In the genomic region with DNA sequence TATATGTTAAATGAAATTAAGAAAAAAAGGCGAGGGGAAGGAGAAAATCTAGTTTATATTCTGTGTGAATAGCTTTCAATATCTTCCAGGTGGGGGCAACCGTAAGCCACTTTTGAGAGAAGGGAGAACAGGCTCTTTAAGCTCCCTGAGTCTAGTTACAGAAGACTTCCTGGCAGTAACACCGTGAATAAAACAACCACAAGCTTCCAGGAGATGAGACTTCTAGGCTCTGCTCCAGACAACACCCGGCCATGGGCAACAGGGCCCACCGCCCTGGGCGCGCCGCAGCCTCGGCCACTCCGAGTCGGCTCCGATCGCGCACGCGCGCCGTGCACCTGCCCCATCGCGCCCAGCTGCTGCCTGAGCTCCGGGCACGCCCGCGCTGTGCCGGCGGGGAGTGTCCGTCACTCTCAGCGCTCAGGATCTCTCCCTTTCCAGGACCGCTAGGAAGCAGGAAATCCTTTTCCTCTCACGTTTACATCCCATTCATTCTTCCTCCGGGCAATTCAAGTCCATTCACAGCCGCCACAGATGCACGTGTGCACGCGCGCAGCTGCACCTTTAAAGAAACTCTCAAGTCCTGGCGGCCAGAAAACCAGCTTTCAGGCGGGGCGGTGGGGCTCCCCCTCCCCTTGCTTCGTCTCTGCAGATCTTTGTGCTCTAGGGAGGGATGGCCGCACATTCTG, we compare ENCODE assay signal across 1 cellular context.
TF ChIP-seq lines count a peak whose summit lies in the region.

No MANE protein-coding gene starts in this region.

TF ChIP-seq in Ishikawa, 13 proteins besides CTCF, POLR2A, EP300 and RAD21 (continued from another document):
- TF ChIP-seq FOXM1 (IDR thresholded peaks at IDR 0.05; ENCODE audit: borderline replicate concordance, low read depth) (no peak), TCF12 (IDR thresholded peaks at IDR 0.05; ENCODE audit: low read depth) (0 out of 2 replicates have a peak, but pooled peaks have one; percentile 46), REST (IDR thresholded peaks at IDR 0.05; ENCODE audit: low read depth) (no peak), CEBPB (IDR thresholded peaks at IDR 0.05) (no peak)
